ENCODE assay signal across 9 cellular contexts in genomic region chr6:159169193-159169555, GRCh38. TPM values are rescaled to one million over a fixed set of nuclear protein-coding genes. Genes with fewer than 3 reads are reported as not detected.
DNase-seq lines count a peak whose midpoint lies in the region; ATAC-seq and TF ChIP-seq lines count a peak whose summit lies in the region.
"Had no signal": no experiment of that assay in that cellular context is flagged by ENCODE, and none has a peak within 500 bp of the region (broad histone marks: within the 10 kb centered on the region; RNA-seq: fewer than 3 reads in every experiment).

TSS of gene FNDC1 (plus strand) at chr6:159169400. CDS start at chr6:159169597, 197 bp downstream.

- H3K4me3 ChIP-seq in CD8-positive, alpha-beta memory T cell (ENCODE audit: low read length) = no peak within 1 kb of the TSS
- H3K4me3 ChIP-seq in GM23338 (peak within 1 kb of the TSS; percentile 80), coronary artery (peak within 1 kb of the TSS; percentile 67), stomach smooth muscle (ENCODE audit: low read length in 2 of 2) (peak within 1 kb of the TSS; percentile 55 to 60)

- CTCF ChIA-PET in CD8-positive, alpha-beta memory T cell (lab: Charles Lee) = interaction anchor here (1.5 kb wide), 1 partner anchor 13 kb away, joined by 3 read pairs; no protein-coding TSS in a partner anchor

- ATAC-seq in GM23338 (peak; percentile 58), memory B cell (ENCODE audit: low read depth) (peak; percentile 78)

- no peaks in the 10 kb centered on the region for H3K9me3 Mint-ChIP-seq in CD8-positive, alpha-beta memory T cell
- H3K9me3 Mint-ChIP-seq in GM23338 = no peaks in the 10 kb centered on the region; the same call in 2 of the 3 replicates
- H3K9me3 Mint-ChIP-seq in memory B cell = no peaks in the 10 kb centered on the region

- H3K79me2 ChIP-seq in GM23338 (replicated peaks; ENCODE audit: insufficient read depth) = no peaks in the 10 kb centered on the region

- POLR2A ChIA-PET in CD8-positive, alpha-beta memory T cell (lab: Charles Lee) = no interaction called here

- peak within 1 kb of the TSS in 1 of 2 donors; percentile 29 for H3K9ac ChIP-seq in stomach smooth muscle (ENCODE audit: low read length in 2 of 2)

- peak within 1 kb of the TSS; percentile 94 for H3K4me2 ChIP-seq in GM23338

- TF ChIP-seq CTCF in GM23338 (conservative IDR thresholded peaks at IDR 0.05; ENCODE audit: low read depth in 2 of 2) = peak in 1 of 2 experiments; percentile 63; a peak in 2 of 4 replicates
- no peak for TF ChIP-seq CTCF in coronary artery (IDR thresholded peaks at IDR 0.05)

- H3K36me3 ChIP-seq in CD8-positive, alpha-beta memory T cell (ENCODE audit: insufficient read depth, low read length) = no peaks in the 10 kb centered on the region
- H3K36me3 ChIP-seq in GM23338 (ENCODE audit: insufficient read depth) = no peaks in the 10 kb centered on the region
- no peaks in the 10 kb centered on the region for H3K36me3 ChIP-seq in stomach smooth muscle (ENCODE audit: control insufficient read depth in 2 of 2, insufficient read depth in 2 of 2, low read length in 2 of 2)

- H3K27ac Mint-ChIP-seq in CD8-positive, alpha-beta memory T cell = peak within 1 kb of the TSS in 2 of 8 donors; percentile 20 to 34
- H3K27ac Mint-ChIP-seq in GM23338 (no peak within 1 kb of the TSS), memory B cell (no peak within 1 kb of the TSS)

- no peaks in the 10 kb centered on the region for H3K9me2 ChIP-seq in GM23338 (ENCODE audit: insufficient read depth)

- peaks cover 32% of the 10 kb centered on the region for H3K27me3 ChIP-seq in CD8-positive, alpha-beta memory T cell (ENCODE audit: insufficient read depth, low read length, poor library complexity, severe bottlenecking)
- H3K27me3 ChIP-seq in GM23338 (ENCODE audit: insufficient read depth) (peaks cover 86% of the 10 kb centered on the region), stomach smooth muscle (ENCODE audit: control insufficient read depth in 1 of 2, insufficient read depth in 2 of 2, low read length in 2 of 2) (peaks cover 25 to 40% of the 10 kb centered on the region in 2 donors)

- peaks cover 5% of the 10 kb centered on the region; the same call in 1 of the 2 replicates for H4K20me1 ChIP-seq in GM23338 (replicated peaks; ENCODE audit: insufficient read depth)

- peak within 1 kb of the TSS; percentile 100 for H2AFZ ChIP-seq in GM23338

- H3K27me3 Mint-ChIP-seq in CD8-positive, alpha-beta memory T cell = peaks cover 65 to 88% of the 10 kb centered on the region in 2 donors
- H3K27me3 Mint-ChIP-seq in GM23338 (ENCODE audit: insufficient read depth, low read depth, poor library complexity) (peaks cover 47% of the 10 kb centered on the region), memory B cell (peaks cover 43% of the 10 kb centered on the region)

- H3K4me1 ChIP-seq in CD8-positive, alpha-beta memory T cell (ENCODE audit: insufficient read depth, low read length) = peaks cover 6% of the 10 kb centered on the region
- H3K4me1 ChIP-seq in GM23338 (ENCODE audit: insufficient read depth) (peaks cover 12% of the 10 kb centered on the region; the same call in 1 of the 2 replicates), stomach smooth muscle (ENCODE audit: control insufficient read depth, insufficient read depth, low read length) (peaks cover 18% of the 10 kb centered on the region)

- H3K36me3 Mint-ChIP-seq in CD8-positive, alpha-beta memory T cell = no peaks in the 10 kb centered on the region
- no peaks in the 10 kb centered on the region; the same call in 2 of the 3 replicates for H3K36me3 Mint-ChIP-seq in GM23338 (ENCODE audit: low read depth)
- no peaks in the 10 kb centered on the region for H3K36me3 Mint-ChIP-seq in memory B cell

- DNase-seq in CD8-positive, alpha-beta memory T cell = peak in 4 of 5 donors; percentile 24 to 57 (median 30)
- DNase-seq in GM23338 (ENCODE audit: low spot score) (peak; percentile 75), T follicular helper cell (ENCODE audit: low read depth) (peak; percentile 36), coronary artery (ENCODE audit: low spot score) (no peak), memory B cell (ENCODE audit: low spot score in 2 of 2) (peak; percentile 46 to 60), NK-92 (lab: John Stamatoyannopoulos, UW; ENCODE audit: unreplicated experiment) (no peak), GDM1 (lab: John Stamatoyannopoulos, UW) (no peak)

- no peaks in the 10 kb centered on the region for H3K9me3 ChIP-seq in CD8-positive, alpha-beta memory T cell (ENCODE audit: low read length)
- H3K9me3 ChIP-seq in stomach smooth muscle (ENCODE audit: control insufficient read depth in 2 of 2, low read length in 2 of 2) = no peaks in the 10 kb centered on the region

- H3K27ac ChIP-seq in CD8-positive, alpha-beta memory T cell (ENCODE audit: low read depth, low read length) = no peak within 1 kb of the TSS
- H3K27ac ChIP-seq in GM23338 (ENCODE audit: low read depth) = no peak within 1 kb of the TSS
- no peak within 1 kb of the TSS for H3K27ac ChIP-seq in coronary artery
- H3K27ac ChIP-seq in stomach smooth muscle (ENCODE audit: low read length) = no peak within 1 kb of the TSS

- peaks cover 6% of the 10 kb centered on the region for H3F3A ChIP-seq in GM23338 (replicated peaks; ENCODE audit: low read depth)

- peak within 1 kb of the TSS; percentile 49 to 91 (median 70) for H3K4me3 Mint-ChIP-seq in CD8-positive, alpha-beta memory T cell
- peak within 1 kb of the TSS; percentile 78 for H3K4me3 Mint-ChIP-seq in GM23338
- H3K4me3 Mint-ChIP-seq in memory B cell = peak within 1 kb of the TSS; percentile 73

- H3K4me1 Mint-ChIP-seq in CD8-positive, alpha-beta memory T cell = peaks cover 17 to 29% (median 23%) of the 10 kb centered on the region in 3 donors
- H3K4me1 Mint-ChIP-seq in GM23338 (peaks cover 9% of the 10 kb centered on the region; the same call in 2 of the 3 replicates), memory B cell (peaks cover 13% of the 10 kb centered on the region)

TF ChIP-seq in GM23338, 12 proteins besides CTCF, POLR2A, EP300 and RAD21:
- TF ChIP-seq CREB1 (CRISPR knock-in tag; IDR thresholded peaks at IDR 0.05; ENCODE audit: low read depth) (no peak), EZH2phosphoT487 (IDR thresholded peaks at IDR 0.05; ENCODE audit: unreplicated experiment) (no peak), EZH2 (IDR thresholded peaks at IDR 0.05; ENCODE audit: low read depth, unreplicated experiment) (no peak), ZNF331 (CRISPR knock-in tag; IDR thresholded peaks at IDR 0.05; ENCODE audit: low read depth) (no peak), JUNB (IDR thresholded peaks at IDR 0.05; ENCODE audit: unreplicated experiment) (no peak)
TF ChIP-seq in GM23338: peak in this region for 0.

RNA-seq across cellular contexts. Expression of gene FNDC1, which starts in this region (rescaled TPM):
- total RNA-seq in CD8-positive, alpha-beta memory T cell = under 1 TPM; 0.04 TPM
- not detected for polyA plus RNA-seq in CD8-positive, alpha-beta memory T cell
- total RNA-seq in GM23338 (2014; rRNA removed; shearing (Covaris generic)) = 0.12 and 0.38 TPM in 2 replicates
- polyA plus RNA-seq in GM23338 (2016; fragmentation: Nextera tagmentation; extraction: Ambion mirVana) = 0.17 and 0.57 TPM in 2 replicates
- total RNA-seq: M059J had no signal

Comparison
In these comparisons a context has a peak if more than half of its experiments do, and no peak if none do; other contexts are left out.
1. Peak in DNase-seq in CD8-positive, alpha-beta memory T cell; RNA of the gene not detected or under 1 TPM.
2. Peak in DNase-seq, ATAC-seq, H3K4me3 ChIP-seq and H3K4me2 ChIP-seq in GM23338; RNA of the gene not detected or under 1 TPM.
3. DNase-seq: peak in T follicular helper cell (single experiment) and memory B cell (2 of 2); none in coronary artery (single experiment), NK-92 (single experiment) and GDM1 (single experiment).
4. Peak in every context shown above with its lines, with median percentiles within 50 percentile points of each other: H3K4me3 Mint-ChIP-seq.